In the genomic region with DNA sequence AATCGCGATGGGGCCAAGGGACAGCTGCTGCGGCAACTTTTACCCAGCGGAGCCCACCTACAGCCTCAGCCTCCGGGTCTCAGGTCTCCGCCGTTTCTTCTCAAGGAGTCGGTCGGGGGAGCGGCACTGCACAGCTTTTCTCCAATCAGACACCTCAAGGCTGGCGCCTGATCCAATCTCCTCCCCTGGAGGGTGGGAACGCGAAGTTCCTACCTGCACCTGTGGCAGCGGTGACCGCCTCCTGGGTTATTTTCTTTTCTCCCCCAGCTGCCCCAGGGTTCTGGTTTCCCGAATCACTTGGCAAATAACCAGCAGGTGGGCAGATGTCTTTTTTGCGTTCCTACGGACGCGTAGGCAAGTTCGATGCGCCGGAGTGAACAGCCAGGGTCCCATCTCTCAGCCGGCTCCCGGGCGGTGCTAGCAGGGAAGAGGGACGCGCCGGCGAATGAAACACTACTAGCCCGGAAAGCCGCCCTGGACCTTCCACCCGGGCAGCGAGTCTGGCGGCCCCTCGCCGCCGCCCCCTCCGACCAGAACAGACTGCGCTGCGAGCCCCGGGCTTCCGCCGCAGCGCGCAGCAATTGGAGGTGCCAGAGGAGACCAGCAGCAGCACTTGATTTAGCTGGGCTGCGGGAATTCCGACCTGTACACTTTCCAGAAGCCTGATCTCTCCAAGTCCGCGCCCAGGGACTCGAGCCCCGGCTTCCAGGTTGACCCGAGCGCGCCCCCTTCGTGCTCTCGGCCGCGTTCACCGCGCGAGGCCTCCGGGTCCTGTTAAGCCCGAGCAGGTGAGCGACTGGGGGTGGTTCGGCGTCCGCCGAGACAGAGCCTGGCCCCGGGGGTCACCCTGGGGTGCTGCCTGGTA, we compare ENCODE assay signal across 8 cellular contexts. TPM values are rescaled to one million over a fixed set of nuclear protein-coding genes. Genes with fewer than 3 reads are reported as not detected.
DNase-seq lines count a peak whose midpoint lies in the region; ATAC-seq and TF ChIP-seq lines count a peak whose summit lies in the region.

A gene with protein sequence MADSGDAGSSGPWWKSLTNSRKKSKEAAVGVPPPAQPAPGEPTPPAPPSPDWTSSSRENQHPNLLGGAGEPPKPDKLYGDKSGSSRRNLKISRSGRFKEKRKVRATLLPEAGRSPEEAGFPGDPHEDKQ (plus strand): TSS at position 246 of the 865 bp plus-strand sequence. CDS start 2,495 bp downstream, outside the sequence.

- 2% methylated on average over 70 of the region's 70 CpGs for WGBS in urinary bladder

- H3K4me3 ChIP-seq in Peyer's patch (peak within 1 kb of the TSS; percentile 42 to 76 (median 60)), epithelial cell of esophagus (ENCODE audit: low read length) (peak within 1 kb of the TSS; percentile 52), mucosa of rectum (ENCODE audit: low read length in 2 of 2) (peak within 1 kb of the TSS; percentile 92 to 93), urinary bladder (ENCODE audit: low read depth, low read length) (peak within 1 kb of the TSS; percentile 46)

- H3K27ac ChIP-seq in Peyer's patch, result peak within 1 kb of the TSS in 3 of 4 donors; percentile 82 to 94 (median 93)
- peak within 1 kb of the TSS; percentile 89 to 95 for H3K27ac ChIP-seq in mucosa of rectum (ENCODE audit: low read depth in 2 of 2, low read length in 2 of 2)
- H3K27ac ChIP-seq in urinary bladder (ENCODE audit: low read depth), result peak within 1 kb of the TSS; percentile 72

- TF ChIP-seq POLR2A in Peyer's patch (IDR thresholded peaks at IDR 0.05), result peak; percentile 89 to 92

- in situ Hi-C loops in GM13976 (cut with MboI; ENCODE audit: low sequenced_read_pairs, unreplicated experiment), result no loop called here

- H3K4me1 ChIP-seq in Peyer's patch, result peaks cover 0 to 17% (median 8%) of the 10 kb centered on the region in 4 donors
- peaks cover 9 to 14% of the 10 kb centered on the region in 2 donors for H3K4me1 ChIP-seq in mucosa of rectum (ENCODE audit: control insufficient read depth in 2 of 2, insufficient read depth in 2 of 2, low read length in 2 of 2)
- peaks cover 6% of the 10 kb centered on the region for H3K4me1 ChIP-seq in urinary bladder (ENCODE audit: insufficient read depth)

- peak; percentile 12 for DNase-seq in A172 (ENCODE audit: low spot score)
- peak; percentile 38 for DNase-seq in GM13976 (ENCODE audit: low spot score)
- DNase-seq in Peyer's patch, result peak in 2 of 3 donors; percentile 91
- DNase-seq in epithelial cell of esophagus (ENCODE audit: low read depth), result peak; percentile 80

- H3K36me3 ChIP-seq in Peyer's patch (no peaks in the 10 kb centered on the region), mucosa of rectum (ENCODE audit: control insufficient read depth in 2 of 2, insufficient read depth in 2 of 2, low read length in 2 of 2) (peaks cover 0 to 7% of the 10 kb centered on the region in 2 donors), urinary bladder (ENCODE audit: insufficient read depth) (no peaks in the 10 kb centered on the region)

- no peak for ATAC-seq in GM19351 (IDR thresholded peaks at IDR 0.05; ENCODE audit: unreplicated experiment)
- ATAC-seq in HG03095 (IDR thresholded peaks at IDR 0.05; ENCODE audit: unreplicated experiment), result no peak

- H3K9me3 ChIP-seq in Peyer's patch, result no peaks in the 10 kb centered on the region
- no peaks in the 10 kb centered on the region for H3K9me3 ChIP-seq in mucosa of rectum (ENCODE audit: control insufficient read depth in 2 of 2, low read length in 2 of 2)

- TF ChIP-seq CTCF in GM13976 (IDR thresholded peaks at IDR 0.05; ENCODE audit: borderline replicate concordance, control extremely low read depth, extremely low read depth, insufficient read depth, missing control alignments) (no peak), Peyer's patch (IDR thresholded peaks at IDR 0.05) (peak in 2 of 6 experiments; percentile 3 to 16), epithelial cell of esophagus (IDR thresholded peaks at IDR 0.05; ENCODE audit: insufficient read depth, low read depth, low read length, missing control alignments) (no peak)

- H3K9ac ChIP-seq in mucosa of rectum (ENCODE audit: low read depth in 1 of 2, low read length in 2 of 2), result peak within 1 kb of the TSS; percentile 77 to 94

- H3K27me3 ChIP-seq in Peyer's patch (no peaks in the 10 kb centered on the region), mucosa of rectum (ENCODE audit: control insufficient read depth in 2 of 2, insufficient read depth in 2 of 2, low read length in 2 of 2) (peaks cover 0 to 10% of the 10 kb centered on the region in 2 donors)

RNA-seq across cellular contexts. Expression of the gene that starts here (rescaled TPM):
- total RNA-seq in A172 (2014; rRNA removed; shearing (Covaris generic)), result 0.41 TPM in 1 of 2 replicates, not detected in the other
- total RNA-seq in Peyer's patch, result 100 to 1,000 TPM in 3 of 4 donors, 10 to 100 TPM in 1; 23.1 to 242 (median 145) TPM
- 3.0 TPM for total RNA-seq in urinary bladder
- polyA plus RNA-seq in urinary bladder, result 4.8 TPM

Comparison
In these comparisons a context has a peak if more than half of its experiments do, and no peak if none do; other contexts are left out.
1. Peak in DNase-seq in A172; RNA of the gene not detected or under 1 TPM.
2. DNase-seq: peak in every context shown above with its lines; median percentile 91 in Peyer's patch; 80 in epithelial cell of esophagus; 38 in GM13976; 12 in A172.